Comparison of ENCODE assay signal across 32 cellular contexts in the genomic region with DNA sequence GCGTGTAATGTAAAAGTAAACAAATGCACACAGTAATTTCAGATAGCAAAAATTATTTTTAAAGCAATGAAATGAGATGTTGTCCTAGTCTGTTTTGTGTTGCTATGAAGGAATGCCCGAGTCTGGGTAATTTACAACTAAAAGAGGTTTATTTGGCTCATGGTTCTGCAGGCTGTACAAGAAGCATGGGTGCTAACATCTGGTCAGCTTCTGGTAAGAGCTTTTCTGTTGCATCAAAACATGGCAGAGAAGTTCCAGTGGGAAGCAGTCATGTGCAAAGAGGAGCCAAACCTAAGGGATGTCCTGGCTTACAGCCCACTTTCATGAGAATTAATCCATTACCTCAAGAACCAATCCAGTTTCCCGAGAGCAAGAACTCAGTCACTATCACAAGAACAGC.
"Had no signal": no experiment of that assay in that cellular context is flagged by ENCODE, and none has a peak within 500 bp of the region (broad histone marks: within the 10 kb centered on the region; RNA-seq: fewer than 3 reads in every experiment).

No MANE protein-coding gene starts in this region.

- H3K27ac ChIP-seq: adrenal gland, body of pancreas, epithelial cell of prostate, esophagus squamous epithelium, foreskin keratinocyte, gastrocnemius medialis, heart right ventricle, hepatocyte, WERI-Rb-1 had no signal

- H3K4me3 ChIP-seq: adrenal gland, body of pancreas, esophagus squamous epithelium, gastrocnemius medialis, heart right ventricle, hepatocyte had no signal

- H3K4me1 Mint-ChIP-seq: activated B cell treated with CpG ODN at 0.5 μM for 24 hours; activated T-helper 17 cell treated with anti-CD3 and anti-CD28 coated beads, Interleukin-2, amount 50 U/mL, for 72 hours; T-helper 17 cell had no signal

- H3K9me3 ChIP-seq: adrenal gland, body of pancreas, esophagus squamous epithelium, gastrocnemius medialis had no signal

- H3K79me2 ChIP-seq: hepatocyte had no signal

- H3K4me2 ChIP-seq: hepatocyte had no signal

- H2AFZ ChIP-seq: hepatocyte had no signal

- H3K9me3 Mint-ChIP-seq: activated T-helper 17 cell treated with anti-CD3 and anti-CD28 coated beads, Interleukin-2, amount 50 U/mL, for 72 hours; effector memory CD8-positive, alpha-beta T cell; T-helper 2 cell treated with Interferon-gamma antibody and Interleukin-4, amounts not matched to agents 5 μg/mL and 100 μg/mL, for 36 hours had no signal

- H3K4me1 ChIP-seq: adrenal gland, body of pancreas, foreskin keratinocyte, gastrocnemius medialis had no signal

- H3K36me3 ChIP-seq: adrenal gland, esophagus squamous epithelium, gastrocnemius medialis, heart right ventricle, WERI-Rb-1 had no signal

- H3K27ac Mint-ChIP-seq: activated B cell treated with CpG ODN at 0.5 μM for 24 hours; activated CD8-positive, alpha-beta T cell treated with anti-CD3 and anti-CD28 coated beads for 36 hours; activated naive CD8-positive, alpha-beta T cell; activated T-helper 17 cell treated with anti-CD3 and anti-CD28 coated beads, Interleukin-2, amount 50 U/mL, for 72 hours; effector memory CD8-positive, alpha-beta T cell; T-helper 17 cell; T-helper 2 cell treated with Interferon-gamma antibody and Interleukin-4, amounts not matched to agents 5 μg/mL and 100 μg/mL, for 36 hours had no signal

- DNase-seq: activated B cell treated with CpG ODN at 0.5 μM for 24 hours; activated CD4-positive, alpha-beta T cell treated with anti-CD3 and anti-CD28 coated beads for 48 hours; activated CD4-positive, alpha-beta T cell treated with anti-CD3 and anti-CD28 coated beads, Interleukin-2, amount 50 U/mL, for 1 hour; activated CD4-positive, alpha-beta T cell treated with anti-CD3 and anti-CD28 coated beads, Interleukin-2, amount 50 U/mL, for 48 hours; activated CD8-positive, alpha-beta memory T cell treated with anti-CD3 and anti-CD28 coated beads for 24 hours; activated CD8-positive, alpha-beta T cell treated with anti-CD3 and anti-CD28 coated beads for 36 hours; activated effector memory CD4-positive, alpha-beta T cell treated with Interleukin-2 at 50 U/mL for 16 hours; activated gamma-delta T cell treated with Interleukin-2 at 50 U/mL for 16 hours; activated naive CD4-positive, alpha-beta T cell treated with anti-CD3 and anti-CD28 coated beads, Interleukin-2, amount 50 U/mL, for 16 hours; activated naive CD4-positive, alpha-beta T cell treated with Interleukin-2 at 50 U/mL for 16 hours; activated T-cell treated with anti-CD3 and anti-CD28 coated beads, Interleukin-2, amount 50 U/mL, for 4 hours; adrenal gland; amygdala; aorta; body of pancreas; caudate nucleus; cortex of kidney; dermis blood vessel endothelial cell; effector CD4-positive, alpha-beta T cell; effector memory CD8-positive, alpha-beta T cell; esophagus squamous epithelium; foreskin keratinocyte; gastrocnemius medialis; heart right ventricle; T-helper 17 cell; T1000; WERI-Rb-1 had no signal

- H3K4me3 Mint-ChIP-seq: activated B cell treated with CpG ODN at 0.5 μM for 24 hours; activated CD8-positive, alpha-beta T cell treated with anti-CD3 and anti-CD28 coated beads for 36 hours; activated naive CD8-positive, alpha-beta T cell; activated T-cell treated with anti-CD3 and anti-CD28 coated beads, Interleukin-2, amount 50 U/mL, for 4 hours; activated T-helper 17 cell treated with anti-CD3 and anti-CD28 coated beads, Interleukin-2, amount 50 U/mL, for 72 hours; effector memory CD8-positive, alpha-beta T cell; T-helper 17 cell; T-helper 2 cell treated with Interferon-gamma antibody and Interleukin-4, amounts not matched to agents 5 μg/mL and 100 μg/mL, for 36 hours had no signal

- H3K27me3 ChIP-seq: body of pancreas had no signal
